In genomic region chr1:15616704-15617172, GRCh38 we compare ENCODE assay signal across 8 cellular contexts. TPM values are rescaled to one million over a fixed set of nuclear protein-coding genes. Genes with fewer than 3 reads are reported as not detected.
A peak's percentile ranks its signal among the peaks of the same experiment; 100 is the strongest.
DNase-seq lines count a peak whose midpoint lies in the region; ATAC-seq, FAIRE-seq and TF ChIP-seq lines count a peak whose summit lies in the region.

No MANE protein-coding gene starts in this region.

- H3K79me2 ChIP-seq in ACC112 (ENCODE audit: control insufficient read depth, insufficient read depth, low read length, unreplicated experiment) (peaks cover 42% of the 10 kb centered on the region), K562 (ENCODE audit: control insufficient read depth, insufficient read depth, low read length) (peaks cover 45% of the 10 kb centered on the region)

- peaks cover 29% of the 10 kb centered on the region for H3K4me1 ChIP-seq in ACC112 (ENCODE audit: control insufficient read depth, insufficient read depth, low read length, unreplicated experiment)
- peaks cover 17 to 25% of the 10 kb centered on the region in 2 experiments for H3K4me1 ChIP-seq in K562 (replicated peaks in 1 of 2; ENCODE audit: control insufficient read depth in 2 of 2, insufficient read depth in 2 of 2, low read length in 2 of 2)
- H3K4me1 ChIP-seq in suprapubic skin: peaks cover 43% of the 10 kb centered on the region

- peak overlapping the region in 1 of 2 experiments; percentile 40; a peak in 3 of 4 replicates for H3K9ac ChIP-seq in K562 (ENCODE audit: insufficient read depth in 1 of 2, low read depth in 2 of 2, low read length in 2 of 2)

- peak overlapping the region; percentile 78 for H3K4me2 ChIP-seq in K562 (ENCODE audit: insufficient read depth, low read length)

- H3K4me3 ChIP-seq in ACC112 (ENCODE audit: low read depth, low read length) (peak overlapping the region; percentile 75), K562 (peak overlapping the region; percentile 94), suprapubic skin (peak overlapping the region; percentile 73)
- H3K4me3 ChIP-seq in Jurkat, Clone E6-1 (ENCODE audit: low read length): peak overlapping the region; percentile 56

- TF ChIP-seq CTCF in K562 (IDR thresholded peaks at IDR 0.05 in 2 of 3, conservative IDR thresholded peaks at IDR 0.05 in 1 of 3; ENCODE audit: insufficient read depth in 2 of 3, low read depth in 1 of 3, low read length in 3 of 3) (no peak), suprapubic skin (IDR thresholded peaks at IDR 0.05) (no peak)

- no peak for FAIRE-seq in K562 (lab: Jason Lieb, UNC)

- peak overlapping the region; percentile 62 for H2AFZ ChIP-seq in ACC112 (ENCODE audit: low read length, unreplicated experiment)
- H2AFZ ChIP-seq in K562 (ENCODE audit: low read depth, low read length): peak overlapping the region; percentile 90

- DNase-seq in Jurkat, Clone E6-1 (ENCODE audit: low read depth, low spot score): no peak
- DNase-seq in K562 (ENCODE audit: extremely low read depth in 1 of 4, low spot score in 3 of 4): no peak
- DNase-seq in left kidney (ENCODE audit: low read depth, low spot score): peak; percentile 74
- no peak for DNase-seq in suprapubic skin (ENCODE audit: low spot score in 2 of 2)
- no peak for DNase-seq in SIG-M5 (lab: John Stamatoyannopoulos, UW)
- DNase-seq in NCI-H1105 treated with DMSO at 0.1 percent for 48 hours (lab: John Stamatoyannopoulos, UW): no peak

- CTCF ChIA-PET in K562 (lab: Yijun Ruan, JAX; ENCODE audit: low intra/inter-chr PET ratio): interaction anchor here (0.7 kb wide), 1 partner anchor 27 kb away, joined by 4 read pairs; no protein-coding TSS in a partner anchor

- TF ChIP-seq RAD21 in K562 (CRISPR knock-in tag; conservative IDR thresholded peaks at IDR 0.05 in 1 of 2, IDR thresholded peaks at IDR 0.05 in 1 of 2): no peak

- peaks cover 5% of the 10 kb centered on the region; the same call in 1 of the 2 replicates for H4K20me1 ChIP-seq in K562 (replicated peaks; ENCODE audit: control insufficient read depth, insufficient read depth, low read length)

- WGBS in K562 (ENCODE audit: insufficient coverage, low coverage, missing lambda C conversion rate): 13% methylated on average over 12 of the region's 12 CpGs
- WGBS in suprapubic skin: 3% methylated on average over 12 of the region's 12 CpGs

- POLR2A ChIA-PET in K562 (lab: Yijun Ruan, JAX): interaction anchor here (1.5 kb wide), 1 partner anchor 10 kb away, joined by 6 read pairs; no protein-coding TSS in a partner anchor

- H3K27me3 ChIP-seq in ACC112 (ENCODE audit: insufficient read depth, low read length): no peaks in the 10 kb centered on the region
- H3K27me3 ChIP-seq in K562 (ENCODE audit: control insufficient read depth in 2 of 2, insufficient read depth in 2 of 2, low read length in 2 of 2): no peaks in the 10 kb centered on the region
- no peaks in the 10 kb centered on the region for H3K27me3 ChIP-seq in suprapubic skin

- no peak for TF ChIP-seq POLR2A in K562 (conservative IDR thresholded peaks at IDR 0.05)
- no peak for TF ChIP-seq POLR2A in suprapubic skin (IDR thresholded peaks at IDR 0.05)

- ATAC-seq in GM19035 (IDR thresholded peaks at IDR 0.05; ENCODE audit: unreplicated experiment) (peak; percentile 17), K562 (no peak)

- H3K9me1 ChIP-seq in K562 (ENCODE audit: control insufficient read depth, insufficient read depth, low read length): no peaks in the 10 kb centered on the region

- no peak for TF ChIP-seq EP300 in K562 (IDR thresholded peaks at IDR 0.05; ENCODE audit: low read length)
- no peak for TF ChIP-seq EP300 in suprapubic skin (IDR thresholded peaks at IDR 0.05)

- in situ Hi-C loops in K562 (cut with MboI): no loop called here

- intact Hi-C loops in K562 (cut with micrococcal nuclease): loop anchor here (2.0 kb wide), 1 partner anchor 90 kb away; the partner anchor contains the start of gene DNAJC16

- H3K27ac ChIP-seq in ACC112 (ENCODE audit: low read depth, low read length) (peak overlapping the region; percentile 61), K562 (ENCODE audit: extremely low read depth, low read depth, low read length) (peak overlapping the region; percentile 38; the same call in 1 of the 3 replicates), suprapubic skin (peak overlapping the region; percentile 99)

- H3K9me3 ChIP-seq in K562 (replicated peaks; ENCODE audit: control insufficient read depth, insufficient read depth, low read depth, low read length): no peaks in the 10 kb centered on the region
- H3K9me3 ChIP-seq in suprapubic skin: no peaks in the 10 kb centered on the region

- BruUV-seq in K562 (replicated peaks; lab: Mats Ljungman, UMichigan): no TSS peak

- H3K36me3 ChIP-seq in ACC112 (ENCODE audit: insufficient read depth, low read length) (no peaks in the 10 kb centered on the region), K562 (ENCODE audit: control insufficient read depth, insufficient read depth, low read length) (peaks cover 19% of the 10 kb centered on the region), suprapubic skin (no peaks in the 10 kb centered on the region)

TF ChIP-seq in K562, 482 proteins besides CTCF, POLR2A, EP300 and RAD21 (continues in another document):
- TF ChIP-seq ZBED1 (IDR thresholded peaks at IDR 0.05) (0 out of 2 replicates have a peak, but pooled peaks have one; percentile 69), ZNF586 (CRISPR knock-in tag; conservative IDR thresholded peaks at IDR 0.05) (no peak), SMARCE1 (IDR thresholded peaks at IDR 0.05) (0 out of 2 replicates have a peak, but pooled peaks have one; percentile 18), MBD2 (IDR thresholded peaks at IDR 0.05; ENCODE audit: borderline replicate concordance, low read depth) (0 out of 2 replicates have a peak, but pooled peaks have one; percentile 37), WHSC1 (IDR thresholded peaks at IDR 0.05; ENCODE audit: low read length) (no peak), POLR3G (IDR thresholded peaks at IDR 0.05; ENCODE audit: extremely low read depth, insufficient read length, insufficient replicate concordance) (no peak)

RNA-seq across cellular contexts. Expression of gene DDI2, which starts 0.5 kb away (rescaled TPM):
- polyA plus RNA-seq in Jurkat, Clone E6-1 (2012; ENCODE audit: insufficient read depth, insufficient read length): 19.0 TPM
- total RNA-seq in K562 (2011; cell fraction: chromatin; rRNA removed; ENCODE audit: low replicate concordance): 185 and 291 TPM in 2 replicates
- total RNA-seq in K562 (2011; cell fraction: nucleolus; rRNA removed): 109 and 114 TPM in 2 replicates
- 211 and 265 TPM in 2 replicates for total RNA-seq in K562 (2011; cell fraction: nucleoplasm; rRNA removed)
- total RNA-seq in K562 (2014; rRNA removed) (21.2 and 31.5 TPM in 2 replicates), K562 (2014; rRNA removed; fragmentation: Illumina TruSeq; extraction: Trizol) (29.3 and 31.8 TPM in 2 replicates), K562 (2015; rRNA removed; fragmentation: Illumina TruSeq; extraction: Trizol) (23.6 and 23.9 TPM in 2 replicates), K562 (2021) (48.4 and 50.1 TPM in 2 replicates), suprapubic skin (10 to 100 TPM; 33.2 to 90.0 (median 39.9) TPM)
- polyA plus RNA-seq in K562 (2011; rRNA removed) (14.5 and 16.3 TPM in 2 replicates), K562 (2014; fragmentation: Illumina TruSeq; extraction: Trizol) (27.4 and 32.0 TPM in 2 replicates), K562 (2014; fragmentation: Nextera tagmentation; extraction: Ambion mirVana) (1 to 10 TPM; 6.5 to 7.3 TPM), K562 (2014; rRNA removed) (17.1 and 19.1 TPM in 2 replicates)
- 8.1 and 10.8 TPM in 2 replicates for polyA plus RNA-seq in K562 (2011; cell fraction: cytosol; rRNA removed)
- polyA plus RNA-seq in K562 (2011; cell fraction: nucleus; rRNA removed): 31.8 and 38.6 TPM in 2 replicates
- polyA plus RNA-seq in K562 (2012): 11.9 and 18.2 TPM in 2 replicates
- polyA minus RNA-seq in K562 (2011; rRNA and poly(A)+ RNA removed): 65.5 and 71.7 TPM in 2 replicates
- 19.4 and 25.7 TPM in 2 replicates for polyA minus RNA-seq in K562 (2011; cell fraction: cytosol; rRNA and poly(A)+ RNA removed)
- polyA minus RNA-seq in K562 (2011; cell fraction: nucleus; rRNA and poly(A)+ RNA removed): 76.7 and 116 TPM in 2 replicates

RNA-seq across cellular contexts. Expression of gene AGMAT, which starts 31.9 kb away (rescaled TPM):
- polyA plus RNA-seq in Jurkat, Clone E6-1 (2012; ENCODE audit: insufficient read depth, insufficient read length): not detected
- not detected in 2 replicates for total RNA-seq in K562 (2011; cell fraction: chromatin; rRNA removed; ENCODE audit: low replicate concordance)
- not detected in 2 replicates for total RNA-seq in K562 (2011; cell fraction: nucleolus; rRNA removed)
- total RNA-seq in K562 (2011; cell fraction: nucleoplasm; rRNA removed): not detected in 2 replicates
- total RNA-seq in K562 (2014; rRNA removed): not detected in 2 replicates
- not detected in 2 replicates for total RNA-seq in K562 (2014; rRNA removed; fragmentation: Illumina TruSeq; extraction: Trizol)
- not detected in 2 replicates for total RNA-seq in K562 (2015; rRNA removed; fragmentation: Illumina TruSeq; extraction: Trizol)
- 0.07 TPM in 1 of 2 replicates, not detected in the other for total RNA-seq in K562 (2021)
- polyA plus RNA-seq in K562 (2011; rRNA removed): not detected in 2 replicates
- polyA plus RNA-seq in K562 (2011; cell fraction: cytosol; rRNA removed): not detected in 2 replicates
- polyA plus RNA-seq in K562 (2011; cell fraction: nucleus; rRNA removed): not detected in 2 replicates
- 0.04 TPM in 1 of 2 replicates, not detected in the other for polyA plus RNA-seq in K562 (2012)
- polyA plus RNA-seq in K562 (2014; fragmentation: Illumina TruSeq; extraction: Trizol): not detected in 2 replicates
- not detected for polyA plus RNA-seq in K562 (2014; fragmentation: Nextera tagmentation; extraction: Ambion mirVana)
- not detected in 2 replicates for polyA plus RNA-seq in K562 (2014; rRNA removed)
- polyA minus RNA-seq in K562 (2011; rRNA and poly(A)+ RNA removed): not detected in 2 replicates
- polyA minus RNA-seq in K562 (2011; cell fraction: cytosol; rRNA and poly(A)+ RNA removed): 0.29 and 0.64 TPM in 2 replicates
- polyA minus RNA-seq in K562 (2011; cell fraction: nucleus; rRNA and poly(A)+ RNA removed): not detected in 2 replicates
- total RNA-seq in suprapubic skin: under 1 TPM in 1 of 4 donors, not detected in 3; 0.72 TPM

Comparison
In these comparisons a context has a peak if more than half of its experiments do, and no peak if none do; other contexts are left out.
1. H3K27ac ChIP-seq: peak in every context shown above with its lines; median percentile 99 in suprapubic skin; 61 in ACC112; 38 in K562.